Comparison of ENCODE assay signal across 8 cellular contexts in genomic region chr17:58006924-58007780, GRCh38. TPM values are rescaled to one million over a fixed set of nuclear protein-coding genes. Genes with fewer than 3 reads are reported as not detected.
DNase-seq lines count a peak whose midpoint lies in the region; ATAC-seq and TF ChIP-seq lines count a peak whose summit lies in the region.

TSS of gene SRSF1 (minus strand) at chr17:58007246. CDS start at chr17:58007137, 109 bp downstream.

- peak within 1 kb of the TSS; percentile 62 to 100 (median 96) for H3K4me3 ChIP-seq in dorsolateral prefrontal cortex
- H3K4me3 ChIP-seq in right lobe of liver: peak within 1 kb of the TSS; percentile 89 to 98 (median 94)

- intact Hi-C loops in CD14-positive monocyte (cut with micrococcal nuclease): loop anchor here (5.0 kb wide), 2 partner anchors 75 to 510 kb away; partner anchors contain the start of gene DYNLL2 (in 2 of the 2)
- intact Hi-C loops in dorsolateral prefrontal cortex (cut with DNase I): loop anchor here (1.0 to 10.0 kb wide), 6 partner anchors 76 to 920 kb away; partner anchors contain the start of genes MKS1 (in 2 of the 2), AKAP1 (in 1 of the 2), DYNLL2 (in 1 of the 2) and MRPS23 (in 1 of the 2)
- intact Hi-C loops in right lobe of liver (cut with DNase I): no loop called here

- H3K27ac ChIP-seq in dorsolateral prefrontal cortex: peak within 1 kb of the TSS; percentile 85 to 99 (median 98)
- peak within 1 kb of the TSS; percentile 93 to 99 (median 98) for H3K27ac ChIP-seq in right lobe of liver

- H3K36me3 ChIP-seq in right lobe of liver: peaks cover 0 to 37% (median 24%) of the 10 kb centered on the region in 4 donors

- peak within 1 kb of the TSS; percentile 98 to 99 for H3K4me3 Mint-ChIP-seq in CD14-positive monocyte

- peaks cover 0 to 8% (median 0%) of the 10 kb centered on the region in 3 donors for H3K27me3 Mint-ChIP-seq in CD14-positive monocyte (ENCODE audit: low read depth in 3 of 3)

- DNase-seq in CD14-positive monocyte (ENCODE audit: low spot score): peak; percentile 95
- peak; percentile 100 for DNase-seq in NCI-H82 (lab: John Stamatoyannopoulos, UW)
- peak; percentile 97 to 98 for DNase-seq in activated CD4-positive, alpha-beta T cell treated with anti-CD3 and anti-CD28 coated beads, Interleukin-2, amount 50 U/mL, for 48 hours
- DNase-seq in dorsolateral prefrontal cortex: peak; percentile 92 to 97 (median 95)
- peak; percentile 97 for DNase-seq in right lobe of liver
- DNase-seq in stimulated activated CD4-positive, alpha-beta T cell treated with anti-CD3 and anti-CD28 coated beads, Interleukin-4, amount 100 ng/mL, for 4 hours: peak; percentile 97

- 0% methylated on average over 29 of the region's 86 CpGs for WGBS in right lobe of liver (ENCODE audit: insufficient coverage, low coverage, low lambda C conversion rate, missing lambda C conversion rate)

- no peaks in the 10 kb centered on the region for H3K9me3 ChIP-seq in right lobe of liver

- TF ChIP-seq POLR2A in right lobe of liver (IDR thresholded peaks at IDR 0.05): peak; percentile 93

- peaks cover 0 to 30% (median 12%) of the 10 kb centered on the region in 4 donors for H3K4me1 ChIP-seq in right lobe of liver

- H3K4me1 Mint-ChIP-seq in CD14-positive monocyte: peaks cover 38% of the 10 kb centered on the region

- ATAC-seq in GM19397 (IDR thresholded peaks at IDR 0.05; ENCODE audit: unreplicated experiment): peak; percentile 81
- peak; percentile 91 for ATAC-seq in HG03571 (IDR thresholded peaks at IDR 0.05; ENCODE audit: unreplicated experiment)
- peak; percentile 92 to 96 (median 95) for ATAC-seq in right lobe of liver

- H3K27me3 ChIP-seq in dorsolateral prefrontal cortex: no peaks in the 10 kb centered on the region
- no peaks in the 10 kb centered on the region for H3K27me3 ChIP-seq in right lobe of liver

- no peaks in the 10 kb centered on the region for H3K9me3 Mint-ChIP-seq in CD14-positive monocyte

- H3K36me3 Mint-ChIP-seq in CD14-positive monocyte: peaks cover 29 to 32% of the 10 kb centered on the region in 2 donors

- TF ChIP-seq CTCF in CD14-positive monocyte (IDR thresholded peaks at IDR 0.05) (no peak), dorsolateral prefrontal cortex (IDR thresholded peaks at IDR 0.05 in 54 of 56, conservative IDR thresholded peaks at IDR 0.05 in 2 of 56; ENCODE audit: low read depth in 1 of 56, partially characterized antibody in 56 of 56) (peak in 10 of 56 donors; percentile 6 to 47 (median 18)), right lobe of liver (IDR thresholded peaks at IDR 0.05) (no peak)

- H3K27ac Mint-ChIP-seq in CD14-positive monocyte: peak within 1 kb of the TSS; percentile 98 to 99 (median 99)

RNA-seq across cellular contexts. Expression of gene SRSF1, which starts in this region (rescaled TPM):
- polyA plus RNA-seq in CD14-positive monocyte: 10 to 100 TPM; 51.2 to 61.6 TPM
- total RNA-seq in dorsolateral prefrontal cortex (100 to 1,000 TPM; 111 to 191 (median 137) TPM), right lobe of liver (10 to 100 TPM; 55.7 to 92.0 (median 80.0) TPM)

Comparison
In these comparisons a context has a peak if more than half of its experiments do, and no peak if none do; other contexts are left out.
1. Peak in every context shown above with its lines: DNase-seq, ATAC-seq, H3K4me3 ChIP-seq and H3K27ac ChIP-seq.
2. intact Hi-C loops: an anchor here in CD14-positive monocyte (5.0 kb wide) and dorsolateral prefrontal cortex (1.0 to 10.0 kb wide); none called in right lobe of liver.